ENCODE assay signal across 8 cellular contexts in the genomic region with DNA sequence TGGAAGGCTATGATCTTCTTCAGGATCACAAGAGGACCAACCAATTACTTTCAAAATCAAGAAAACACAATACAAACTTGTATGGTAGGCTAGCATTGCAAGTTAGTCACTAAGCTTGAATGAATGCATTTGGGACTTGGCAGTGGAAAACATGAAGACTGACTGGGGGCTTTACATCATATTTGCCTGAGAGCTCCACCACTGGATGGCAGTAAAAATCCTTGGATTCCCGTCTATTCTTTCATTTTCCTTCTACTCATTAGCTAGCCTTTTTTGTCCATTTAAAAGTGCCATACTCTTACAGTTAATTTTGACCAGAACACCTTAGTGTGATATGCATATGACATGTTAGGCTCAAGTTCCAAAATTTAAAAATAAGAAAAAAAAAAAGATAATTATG.
A peak's percentile ranks its signal among the peaks of the same experiment; 100 is the strongest.
DNase-seq lines count a peak whose midpoint lies in the region; ATAC-seq, FAIRE-seq and TF ChIP-seq lines count a peak whose summit lies in the region.

No MANE protein-coding gene starts in this region.

- DNase-seq in AG04450 (ENCODE audit: low read depth, low spot score), result no peak
- DNase-seq in H54 (ENCODE audit: insufficient read length, low spot score), result peak; percentile 26
- DNase-seq in hepatocyte (ENCODE audit: low spot score), result peak; percentile 19
- DNase-seq in NK-92 (lab: John Stamatoyannopoulos, UW; ENCODE audit: unreplicated experiment), result no peak
- DNase-seq in stimulated activated CD4-positive, alpha-beta T cell treated with anti-CD3 and anti-CD28 coated beads, Interleukin-15, amount 100 ng/mL, for 24 hours, result no peak
- DNase-seq in stimulated activated naive CD4-positive, alpha-beta T cell (lab: John Stamatoyannopoulos, UW), result no peak

- H3K27ac ChIP-seq in AG04450 (ENCODE audit: low read depth, low read length), result no peak overlapping the region
- no peak overlapping the region for H3K27ac ChIP-seq in hepatocyte

- H3K36me3 ChIP-seq in hepatocyte (replicated peaks; ENCODE audit: insufficient read depth, low read depth), result no peaks in the 10 kb centered on the region

- no peak for ATAC-seq in GM21737 (IDR thresholded peaks at IDR 0.05; ENCODE audit: unreplicated experiment)

- H3K4me1 ChIP-seq in hepatocyte (ENCODE audit: insufficient read depth), result no peaks in the 10 kb centered on the region

- no peaks in the 10 kb centered on the region for H3K9me2 ChIP-seq in hepatocyte (replicated peaks; ENCODE audit: insufficient read depth)

- CTCF ChIA-PET in AG04450 (lab: Charles Lee), result interaction anchor here (0.6 to 3.8 kb wide), 12 partner anchors 17 to 175 kb away, joined by 3 to 26 read pairs (median 4); no protein-coding TSS in a partner anchor

- no peaks in the 10 kb centered on the region for H3K79me2 ChIP-seq in hepatocyte

- H4K20me1 ChIP-seq in hepatocyte (ENCODE audit: insufficient read depth, poor library complexity, severe bottlenecking), result no peaks in the 10 kb centered on the region

- 31% methylated on average over 1 of the region's 1 CpG for WGBS in hepatocyte (ENCODE audit: low lambda C conversion rate, missing lambda C conversion rate)

- TF ChIP-seq POLR2A in H54 (IDR thresholded peaks at IDR 0.05; ENCODE audit: low read depth, low read length), result no peak

- H2AFZ ChIP-seq in hepatocyte, result no peak overlapping the region

- POLR2A ChIA-PET in AG04450 (lab: Yijun Ruan, JAX), result interaction anchor here (0.9 kb wide), 1 partner anchor 24 kb away, joined by 4 read pairs; no protein-coding TSS in a partner anchor

- H3K4me2 ChIP-seq in hepatocyte, result no peak overlapping the region

- peak; percentile 79 for FAIRE-seq in H54 (lab: Jason Lieb, UNC)
- peak; percentile 82 for FAIRE-seq in TTC549 (lab: Jason Lieb, UNC)

- H3K9me3 ChIP-seq in AG04450 (ENCODE audit: control insufficient read depth, insufficient read depth, low read length) (no peaks in the 10 kb centered on the region), hepatocyte (ENCODE audit: low read depth) (no peaks in the 10 kb centered on the region)

- TF ChIP-seq CTCF in AG04450 (IDR thresholded peaks at IDR 0.05; ENCODE audit: low read depth, low read length) (peak; percentile 65), hepatocyte (IDR thresholded peaks at IDR 0.05; ENCODE audit: poor library complexity) (peak; percentile 40)

- H3K27me3 ChIP-seq in AG04450 (ENCODE audit: control insufficient read depth, insufficient read depth, low read length) (no peaks in the 10 kb centered on the region), hepatocyte (no peaks in the 10 kb centered on the region)

- H3K4me3 ChIP-seq in AG04450 (ENCODE audit: low read depth, low read length) (no peak overlapping the region), hepatocyte (no peak overlapping the region)

Comparison
In these comparisons a context has a peak if more than half of its experiments do, and no peak if none do; other contexts are left out.
1. DNase-seq: peak in H54 (single experiment) and hepatocyte (single experiment); none in AG04450 (single experiment), NK-92 (single experiment), stimulated activated CD4-positive, alpha-beta T cell treated with anti-CD3 and anti-CD28 coated beads, Interleukin-15, amount 100 ng/mL, for 24 hours (single experiment) and stimulated activated naive CD4-positive, alpha-beta T cell (0 of 6).